10 cellular contexts compared by ENCODE assay signal in genomic region chr12:10215451-10215850, GRCh38. TPM values are rescaled to one million over a fixed set of nuclear protein-coding genes. Genes with fewer than 3 reads are reported as not detected.
A peak's percentile ranks its signal among the peaks of the same experiment; 100 is the strongest.
DNase-seq lines count a peak whose midpoint lies in the region; ATAC-seq and TF ChIP-seq lines count a peak whose summit lies in the region.
"Had no signal": no experiment of that assay in that cellular context is flagged by ENCODE, and none has a peak within 500 bp of the region (broad histone marks: within the 10 kb centered on the region; RNA-seq: fewer than 3 reads in every experiment).

No MANE protein-coding gene starts in this region.

- H3K9me3 ChIP-seq in skeletal muscle satellite cell (replicated peaks; ENCODE audit: low read length), result no peaks in the 10 kb centered on the region
- no peaks in the 10 kb centered on the region for H3K9me3 ChIP-seq in neuronal stem cell (replicated peaks in 1 of 2; ENCODE audit: control insufficient read depth in 2 of 2, insufficient read depth in 1 of 2, low read depth in 1 of 2, low read length in 2 of 2)
- H3K9me3 ChIP-seq in effector memory CD4-positive, alpha-beta T cell (ENCODE audit: control insufficient read depth, low read length), result no peaks in the 10 kb centered on the region

- no peak overlapping the region for H3K14ac ChIP-seq in neuronal stem cell (ENCODE audit: low read length)

- H3K9ac ChIP-seq in skeletal muscle satellite cell (ENCODE audit: low read depth, low read length), result no peak overlapping the region
- no peak overlapping the region for H3K9ac ChIP-seq in neuronal stem cell (ENCODE audit: low read depth, low read length, poor library complexity)

- H3K18ac ChIP-seq in neuronal stem cell (ENCODE audit: low read length), result no peak overlapping the region

- H3K4me2 ChIP-seq in skeletal muscle satellite cell (ENCODE audit: low read length) (peak overlapping the region; percentile 79), neuronal stem cell (ENCODE audit: insufficient read depth, low read length, poor library complexity, severe bottlenecking) (no peak overlapping the region)

- no peak overlapping the region for H4K91ac ChIP-seq in neuronal stem cell (ENCODE audit: low read depth, low read length, poor library complexity)

- peak overlapping the region; percentile 24 for H3K4me3 Mint-ChIP-seq in activated CD8-positive, alpha-beta T cell treated with anti-CD3 and anti-CD28 coated beads for 36 hours
- H3K4me3 Mint-ChIP-seq in glutamatergic neuron (ENCODE audit: unreplicated experiment), result peak overlapping the region; percentile 97
- H3K4me3 Mint-ChIP-seq: activated B cell treated with CpG ODN at 0.5 μM for 24 hours had no signal

- no peak overlapping the region for H2BK5ac ChIP-seq in neuronal stem cell (ENCODE audit: low read length)

- peaks cover 3% of the 10 kb centered on the region for H3K79me1 ChIP-seq in neuronal stem cell (ENCODE audit: low read depth, low read length)

- CTCF ChIA-PET in activated CD8-positive, alpha-beta T cell treated with anti-CD3 and anti-CD28 coated beads for 36 hours (lab: Charles Lee), result interaction anchor here (1.3 to 2.2 kb wide), 2 partner anchors 21 to 24 kb away, joined by 4 to 9 read pairs; no protein-coding TSS in a partner anchor

- no peak overlapping the region for H3K27ac Mint-ChIP-seq in activated CD8-positive, alpha-beta T cell treated with anti-CD3 and anti-CD28 coated beads for 36 hours
- no peak overlapping the region for H3K27ac Mint-ChIP-seq in glutamatergic neuron (ENCODE audit: unreplicated experiment)
- H3K27ac Mint-ChIP-seq: activated B cell treated with CpG ODN at 0.5 μM for 24 hours had no signal

- H3K27me3 Mint-ChIP-seq in activated CD8-positive, alpha-beta T cell treated with anti-CD3 and anti-CD28 coated beads for 36 hours, result no peaks in the 10 kb centered on the region
- H3K27me3 Mint-ChIP-seq in glutamatergic neuron (ENCODE audit: unreplicated experiment), result peaks cover 7% of the 10 kb centered on the region

- H2BK120ac ChIP-seq in neuronal stem cell (ENCODE audit: low read depth, low read length), result no peak overlapping the region

- no CpG with 5 or more reads among the region's 2 CpGs for WGBS in neuronal stem cell (ENCODE audit: extremely low coverage in 2 of 2, insufficient read length in 2 of 2, insufficient replicate concordance in 1 of 2), 2 donors

- H2BK12ac ChIP-seq in neuronal stem cell (ENCODE audit: low read length), result no peak overlapping the region

- H3K27me3 ChIP-seq in H7 (ENCODE audit: control insufficient read depth, insufficient read depth, low read length), result no peaks in the 10 kb centered on the region
- no peaks in the 10 kb centered on the region for H3K27me3 ChIP-seq in skeletal muscle satellite cell (ENCODE audit: control insufficient read depth, insufficient read depth, low read length)
- no peaks in the 10 kb centered on the region for H3K27me3 ChIP-seq in neuronal stem cell (ENCODE audit: control insufficient read depth in 3 of 3, insufficient read depth in 3 of 3, low read depth in 1 of 3, low read length in 3 of 3)
- H3K27me3 ChIP-seq in effector memory CD4-positive, alpha-beta T cell (replicated peaks; ENCODE audit: control insufficient read depth, insufficient read depth, low read length, poor library complexity, severe bottlenecking), result no peaks in the 10 kb centered on the region

- no peak overlapping the region for H2BK15ac ChIP-seq in neuronal stem cell (ENCODE audit: low read length)

- peak; percentile 40 for DNase-seq in H7
- DNase-seq in activated CD8-positive, alpha-beta T cell treated with anti-CD3 and anti-CD28 coated beads for 36 hours, result no peak
- no peak for DNase-seq in glutamatergic neuron
- DNase-seq in OCI-M2 (lab: John Stamatoyannopoulos, UW; ENCODE audit: unreplicated experiment), result no peak
- DNase-seq in activated CD4-positive, alpha-beta T cell treated with anti-CD3 and anti-CD28 coated beads, Interleukin-2, amount 50 U/mL, for 48 hours, result no peak
- DNase-seq in neuronal stem cell (ENCODE audit: low spot score), result no peak
- no peak for DNase-seq in effector memory CD4-positive, alpha-beta T cell
- DNase-seq: activated B cell treated with CpG ODN at 0.5 μM for 24 hours, amniotic stem cell had no signal

- H3K27ac ChIP-seq in neuronal stem cell (replicated peaks; ENCODE audit: low read length), result no peak overlapping the region
- no peak overlapping the region for H3K27ac ChIP-seq in effector memory CD4-positive, alpha-beta T cell (ENCODE audit: insufficient read depth, low read length, poor library complexity, severe bottlenecking)

- no peaks in the 10 kb centered on the region for H3K9me3 Mint-ChIP-seq in activated CD8-positive, alpha-beta T cell treated with anti-CD3 and anti-CD28 coated beads for 36 hours
- H3K9me3 Mint-ChIP-seq in glutamatergic neuron (ENCODE audit: unreplicated experiment), result peaks cover 11% of the 10 kb centered on the region
- H3K9me3 Mint-ChIP-seq: activated B cell treated with CpG ODN at 0.5 μM for 24 hours had no signal

- no peak for TF ChIP-seq CTCF in activated CD8-positive, alpha-beta T cell treated with anti-CD3 and anti-CD28 coated beads for 36 hours (IDR thresholded peaks at IDR 0.05)
- TF ChIP-seq CTCF in glutamatergic neuron (IDR thresholded peaks at IDR 0.05; ENCODE audit: partially characterized antibody, unreplicated experiment), result no peak

- no peak for ATAC-seq in activated CD8-positive, alpha-beta T cell treated with anti-CD3 and anti-CD28 coated beads for 36 hours

- H3K4ac ChIP-seq in neuronal stem cell (ENCODE audit: low read length), result no peak overlapping the region

- no peak overlapping the region for H4K8ac ChIP-seq in neuronal stem cell (ENCODE audit: low read depth, low read length)

- no peaks in the 10 kb centered on the region for H3K36me3 Mint-ChIP-seq in activated CD8-positive, alpha-beta T cell treated with anti-CD3 and anti-CD28 coated beads for 36 hours (ENCODE audit: low read depth)
- H3K36me3 Mint-ChIP-seq in glutamatergic neuron (ENCODE audit: unreplicated experiment), result no peaks in the 10 kb centered on the region

- no peak overlapping the region for H2AFZ ChIP-seq in neuronal stem cell (ENCODE audit: low read length)

- intact Hi-C loops in activated CD8-positive, alpha-beta T cell treated with anti-CD3 and anti-CD28 coated beads for 36 hours (cut with micrococcal nuclease), result no loop called here

- no peak overlapping the region for H3K23ac ChIP-seq in neuronal stem cell (ENCODE audit: low read depth, low read length, poor library complexity)

- peaks cover 10% of the 10 kb centered on the region for H3K36me3 ChIP-seq in H7 (replicated peaks; ENCODE audit: control insufficient read depth, insufficient read depth, low read length)
- H3K36me3 ChIP-seq in skeletal muscle satellite cell (ENCODE audit: insufficient read depth, low read length), result peaks cover 11% of the 10 kb centered on the region
- H3K36me3 ChIP-seq in neuronal stem cell (replicated peaks in 1 of 2; ENCODE audit: control insufficient read depth in 2 of 2, insufficient read depth in 2 of 2, low read length in 2 of 2), result peaks cover 8 to 12% of the 10 kb centered on the region in 2 donors
- peaks cover 3% of the 10 kb centered on the region for H3K36me3 ChIP-seq in effector memory CD4-positive, alpha-beta T cell (ENCODE audit: control insufficient read depth, insufficient read depth, low read length)

- POLR2A ChIA-PET in activated CD8-positive, alpha-beta T cell treated with anti-CD3 and anti-CD28 coated beads for 36 hours (lab: Charles Lee), result interaction anchor here (0.9 kb wide), 1 partner anchor 457 kb away, joined by 3 read pairs; no protein-coding TSS in a partner anchor

- H3K4me1 Mint-ChIP-seq in activated CD8-positive, alpha-beta T cell treated with anti-CD3 and anti-CD28 coated beads for 36 hours (ENCODE audit: low read depth), result peaks cover 28% of the 10 kb centered on the region
- peaks cover 7% of the 10 kb centered on the region for H3K4me1 Mint-ChIP-seq in glutamatergic neuron (ENCODE audit: low read depth, unreplicated experiment)

- no peak overlapping the region for H2AK5ac ChIP-seq in neuronal stem cell (ENCODE audit: low read depth, low read length)

- H3K4me3 ChIP-seq in H7 (ENCODE audit: insufficient read depth, low read depth, low read length), result no peak overlapping the region
- H3K4me3 ChIP-seq in skeletal muscle satellite cell (ENCODE audit: low read length), result no peak overlapping the region
- H3K4me3 ChIP-seq in neuronal stem cell (ENCODE audit: low read length in 2 of 2), result no peak overlapping the region
- H3K4me3 ChIP-seq in effector memory CD4-positive, alpha-beta T cell (ENCODE audit: insufficient read depth, low read depth, low read length, poor library complexity, severe bottlenecking), result no peak overlapping the region

- H3K4me1 ChIP-seq in skeletal muscle satellite cell (ENCODE audit: control insufficient read depth, insufficient read depth, low read length) (peaks cover 16% of the 10 kb centered on the region), neuronal stem cell (ENCODE audit: control insufficient read depth in 2 of 2, insufficient read depth in 1 of 2, low read depth in 1 of 2, low read length in 2 of 2) (no peaks in the 10 kb centered on the region)
- H3K4me1 ChIP-seq in effector memory CD4-positive, alpha-beta T cell (ENCODE audit: control insufficient read depth, insufficient read depth, low read length, poor library complexity, severe bottlenecking), result peaks cover 17% of the 10 kb centered on the region

RNA-seq across cellular contexts. Expression of gene GABARAPL1, which starts 2.8 kb away (rescaled TPM):
- 98.7 and 118 TPM in 2 replicates for total RNA-seq in H7 (2014; rRNA removed; shearing (Covaris generic))
- total RNA-seq in activated CD8-positive, alpha-beta T cell treated with anti-CD3 and anti-CD28 coated beads for 36 hours, result 1 to 10 TPM; 6.9 to 7.5 TPM
- total RNA-seq in glutamatergic neuron (ENCODE audit: unreplicated experiment), result 110 TPM
- total RNA-seq in skeletal muscle satellite cell (2012; rRNA removed), result 12.2 and 15.5 TPM in 2 replicates
- polyA plus RNA-seq in neuronal stem cell (2013, experiment 1 of 2), result 35.2 TPM
- 35.9 TPM for polyA plus RNA-seq in neuronal stem cell (2013, experiment 2 of 2)

RNA-seq across cellular contexts. Expression of gene TMEM52B, which starts 36.6 kb away (rescaled TPM):
- not detected in 2 replicates for total RNA-seq in H7 (2014; rRNA removed; shearing (Covaris generic))
- total RNA-seq in activated CD8-positive, alpha-beta T cell treated with anti-CD3 and anti-CD28 coated beads for 36 hours, result not detected
- total RNA-seq in glutamatergic neuron (ENCODE audit: unreplicated experiment), result not detected
- total RNA-seq in skeletal muscle satellite cell (2012; rRNA removed), result not detected in 2 replicates
- not detected for polyA plus RNA-seq in neuronal stem cell (2013, experiment 1 of 2)
- polyA plus RNA-seq in neuronal stem cell (2013, experiment 2 of 2), result not detected
- total RNA-seq: activated B cell treated with CpG ODN at 0.5 μM for 24 hours had no signal

RNA-seq across cellular contexts. Expression of gene OLR1, which starts 43.5 kb away (rescaled TPM):
- not detected in 2 replicates for total RNA-seq in H7 (2014; rRNA removed; shearing (Covaris generic))
- not detected for total RNA-seq in activated CD8-positive, alpha-beta T cell treated with anti-CD3 and anti-CD28 coated beads for 36 hours
- not detected for total RNA-seq in glutamatergic neuron (ENCODE audit: unreplicated experiment)
- under 0.01 TPM in 1 of 2 replicates, not detected in the other for total RNA-seq in skeletal muscle satellite cell (2012; rRNA removed)
- not detected for polyA plus RNA-seq in neuronal stem cell (2013, experiment 1 of 2)
- polyA plus RNA-seq in neuronal stem cell (2013, experiment 2 of 2), result not detected
- total RNA-seq: activated B cell treated with CpG ODN at 0.5 μM for 24 hours had no signal

Comparison
In these comparisons a context has a peak if more than half of its experiments do, and no peak if none do; other contexts are left out.
1. RNA of gene GABARAPL1, which starts 2.8 kb away (total RNA-seq): 110 TPM in glutamatergic neuron (single experiment) and 98.7 to 118 TPM in H7; 6.9 to 7.5 TPM in activated CD8-positive, alpha-beta T cell treated with anti-CD3 and anti-CD28 coated beads for 36 hours; every median in the first group is over 10 times any median in the second.